Comparison of ENCODE assay signal across 9 cellular contexts in genomic region chr16:88383401-88384221, GRCh38. TPM values are rescaled to one million over a fixed set of nuclear protein-coding genes. Genes with fewer than 3 reads are reported as not detected.
DNase-seq lines count a peak whose midpoint lies in the region; ATAC-seq, FAIRE-seq and TF ChIP-seq lines count a peak whose summit lies in the region.
"Had no signal": no experiment of that assay in that cellular context is flagged by ENCODE, and none has a peak within 500 bp of the region (broad histone marks: within the 10 kb centered on the region; RNA-seq: fewer than 3 reads in every experiment).

No MANE protein-coding gene starts in this region.

- TF ChIP-seq CTCF in AG09319 (IDR thresholded peaks at IDR 0.05; ENCODE audit: low read depth, low read length) (peak; percentile 70), endothelial cell of umbilical vein (IDR thresholded peaks at IDR 0.05; ENCODE audit: extremely low read depth in 1 of 2, insufficient read depth in 1 of 2, low read depth in 1 of 2, low read length in 2 of 2) (peak in 1 of 2 donors; percentile 53), endothelial cell (IDR thresholded peaks at IDR 0.05; ENCODE audit: unreplicated experiment) (no peak)

- dilution Hi-C loops in endothelial cell of umbilical vein (cut with MboI; ENCODE audit: extremely low pct_ligation_motif_present, low sequenced_read_pairs): no loop called here

- intact Hi-C loops in endothelial cell of umbilical vein (cut with micrococcal nuclease): loop anchor here (5.0 kb wide), 1 partner anchor 191 kb away; no protein-coding TSS in a partner anchor

- peak overlapping the region in 2 of 3 experiments; percentile 8 for H3K4me3 ChIP-seq in endothelial cell of umbilical vein (replicated peaks in 1 of 3; ENCODE audit: insufficient read depth in 1 of 3, low read depth in 1 of 3, low read length in 3 of 3)

- POLR2A ChIA-PET in endothelial cell of umbilical vein (lab: Charles Lee): no interaction called here

- H3K27ac Mint-ChIP-seq in naive B cell (peak overlapping the region in 1 of 6 donors; percentile 65), endothelial cell (ENCODE audit: unreplicated experiment) (no peak overlapping the region), immature natural killer cell (no peak overlapping the region)

- no TSS peak for BruUV-seq in endothelial cell of umbilical vein (replicated peaks; lab: Mats Ljungman, UMichigan)

- H3K27me3 ChIP-seq in endothelial cell of umbilical vein (ENCODE audit: control insufficient read depth in 2 of 2, insufficient read depth in 2 of 2, low read length in 2 of 2): peaks cover 7 to 9% of the 10 kb centered on the region in 2 experiments

- H4K20me1 ChIP-seq in endothelial cell of umbilical vein (replicated peaks; ENCODE audit: control insufficient read depth, extremely low read depth, insufficient read depth, low read length): no peaks in the 10 kb centered on the region

- DNase-seq in AG09319 (ENCODE audit: extremely low read depth, low read depth): peak; percentile 27
- DNase-seq in LHCN-M2 (ENCODE audit: low read depth): peak; percentile 44
- peak; percentile 22 for DNase-seq in endothelial cell of umbilical vein (ENCODE audit: low read depth, low spot score)
- peak; percentile 24 for DNase-seq in naive B cell
- DNase-seq in endothelial cell (ENCODE audit: low spot score): no peak
- DNase-seq in inferior parietal cortex (ENCODE audit: extremely low spot score): no peak
- no peak for DNase-seq in immature natural killer cell

- H3K9ac ChIP-seq in endothelial cell of umbilical vein (replicated peaks; ENCODE audit: extremely low read depth, insufficient read depth, low read length): no peak overlapping the region

- H3K4me1 Mint-ChIP-seq in naive B cell (peaks cover 5 to 15% (median 8%) of the 10 kb centered on the region in 3 donors), endothelial cell (ENCODE audit: unreplicated experiment) (peaks cover 4% of the 10 kb centered on the region), immature natural killer cell (peaks cover 0 to 7% of the 10 kb centered on the region in 2 donors)

- H3K27me3 Mint-ChIP-seq in naive B cell (peaks cover 29 to 40% (median 35%) of the 10 kb centered on the region in 3 donors), endothelial cell (ENCODE audit: unreplicated experiment) (peaks cover 22% of the 10 kb centered on the region), immature natural killer cell (ENCODE audit: low read depth in 3 of 3) (peaks cover 5 to 10% (median 7%) of the 10 kb centered on the region in 3 donors)

- H3K9me3 ChIP-seq in endothelial cell of umbilical vein (replicated peaks; ENCODE audit: control insufficient read depth, insufficient read depth, low read length): no peaks in the 10 kb centered on the region

- no peaks in the 10 kb centered on the region for H3K36me3 Mint-ChIP-seq in naive B cell
- H3K36me3 Mint-ChIP-seq in endothelial cell (ENCODE audit: low read depth, unreplicated experiment): no peaks in the 10 kb centered on the region
- no peaks in the 10 kb centered on the region for H3K36me3 Mint-ChIP-seq in immature natural killer cell

- no peaks in the 10 kb centered on the region for H3K36me3 ChIP-seq in endothelial cell of umbilical vein (ENCODE audit: control insufficient read depth in 2 of 2, extremely low read depth in 1 of 2, insufficient read depth in 2 of 2, low read length in 2 of 2)

- H3K4me3 Mint-ChIP-seq in naive B cell (peak overlapping the region in 7 of 8 donors; percentile 32 to 78 (median 58)), endothelial cell (ENCODE audit: unreplicated experiment) (no peak overlapping the region), immature natural killer cell (no peak overlapping the region)

- no peaks in the 10 kb centered on the region for H3K9me3 Mint-ChIP-seq in naive B cell
- H3K9me3 Mint-ChIP-seq in endothelial cell (ENCODE audit: unreplicated experiment): no peaks in the 10 kb centered on the region
- H3K9me3 Mint-ChIP-seq in immature natural killer cell: no peaks in the 10 kb centered on the region

- no peaks in the 10 kb centered on the region for H3K79me2 ChIP-seq in endothelial cell of umbilical vein (ENCODE audit: control insufficient read depth, insufficient read depth, low read length)

- H2AFZ ChIP-seq in endothelial cell of umbilical vein (ENCODE audit: low read depth, low read length): peak overlapping the region; percentile 41

- no peaks in the 10 kb centered on the region for H3K9me1 ChIP-seq in endothelial cell of umbilical vein (replicated peaks; ENCODE audit: control insufficient read depth, extremely low read depth, insufficient read depth, low read length)

- TF ChIP-seq POLR2A in endothelial cell of umbilical vein (IDR thresholded peaks at IDR 0.05; ENCODE audit: low read depth, low read length): no peak

- H3K4me2 ChIP-seq in endothelial cell of umbilical vein (ENCODE audit: insufficient read depth, low read length): peak overlapping the region; percentile 3

- H3K27ac ChIP-seq in endothelial cell of umbilical vein (ENCODE audit: insufficient read depth, low read depth, low read length): no peak overlapping the region

- CTCF ChIA-PET in endothelial cell of umbilical vein (lab: Charles Lee): interaction anchor here (1.0 to 1.3 kb wide), 5 partner anchors 9 to 188 kb away, joined by 3 to 5 read pairs (median 3); no protein-coding TSS in a partner anchor

- peak; percentile 57 to 58 for ATAC-seq in naive B cell (ENCODE audit: low read depth in 2 of 2)
- ATAC-seq in HG02840 (IDR thresholded peaks at IDR 0.05; ENCODE audit: low FRiP score, unreplicated experiment): no peak

- FAIRE-seq in endothelial cell of umbilical vein (lab: Jason Lieb, UNC): no peak
- FAIRE-seq: colon had no signal

- H3K4me1 ChIP-seq in endothelial cell of umbilical vein (ENCODE audit: control insufficient read depth, extremely low read depth, insufficient read depth, low read length): no peaks in the 10 kb centered on the region

TF ChIP-seq in endothelial cell of umbilical vein, 7 proteins besides CTCF, POLR2A, EP300 and RAD21:
- TF ChIP-seq EZH2 (IDR thresholded peaks at IDR 0.05; ENCODE audit: borderline replicate concordance, low read depth, low read length, severe bottlenecking) (peak; percentile 51), MAX (IDR thresholded peaks at IDR 0.05; ENCODE audit: insufficient read depth, insufficient read length) (no peak), POLR2AphosphoS5 (IDR thresholded peaks at IDR 0.05; ENCODE audit: insufficient read depth, low read depth, low read length) (no peak), MYC (IDR thresholded peaks at IDR 0.05; ENCODE audit: low read depth, low read length) (no peak), FOS (IDR thresholded peaks at IDR 0.05; ENCODE audit: borderline replicate concordance, insufficient read depth, low read length) (no peak), JUN (IDR thresholded peaks at IDR 0.05; ENCODE audit: borderline replicate concordance, insufficient read depth, insufficient read length, low read depth) (no peak), GATA2 (IDR thresholded peaks at IDR 0.05; ENCODE audit: insufficient read depth, insufficient read length, low read depth, low read length) (no peak)
TF ChIP-seq in endothelial cell of umbilical vein: peak in this region for 1.

RNA-seq across cellular contexts. Expression of gene ZNF469, which starts 0.9 kb away (rescaled TPM):
- total RNA-seq in LHCN-M2 (2014; rRNA removed) (0.38 and 0.46 TPM in 2 replicates), endothelial cell of umbilical vein (5.7 and 6.3 TPM in 2 replicates), endothelial cell (ENCODE audit: unreplicated experiment) (14.7 TPM)
- polyA plus RNA-seq in LHCN-M2 (2012): 4.2 TPM
- polyA plus RNA-seq in endothelial cell of umbilical vein (0.90 and 1.1 TPM in 2 replicates), naive B cell (ENCODE audit: low read depth in 6 of 6) (under 1 TPM in 5 of 6 donors, not detected in 1; 0.08 to 0.44 (median 0.15) TPM), immature natural killer cell (under 1 TPM in 2 of 3 donors, not detected in 1; 0.11 to 0.65 TPM)
- 0.87 and 1.1 TPM in 2 replicates for polyA plus RNA-seq in endothelial cell of umbilical vein (2011; cell fraction: cytosol; rRNA removed)
- 1.1 TPM in 2 replicates for polyA plus RNA-seq in endothelial cell of umbilical vein (2011; cell fraction: nucleus; rRNA removed)
- 2.7 and 4.8 TPM in 2 replicates for polyA plus RNA-seq in endothelial cell of umbilical vein (2012)
- 1.2 and 1.8 TPM in 2 replicates for polyA minus RNA-seq in endothelial cell of umbilical vein
- not detected for polyA minus RNA-seq in endothelial cell of umbilical vein (2011; cell fraction: cytosol; rRNA and poly(A)+ RNA removed)
- polyA minus RNA-seq in endothelial cell of umbilical vein (2011; cell fraction: nucleus; rRNA and poly(A)+ RNA removed): 1.2 and 2.2 TPM in 2 replicates

Comparison
In these comparisons a context has a peak if more than half of its experiments do, and no peak if none do; other contexts are left out.
1. DNase-seq: peak in AG09319 (single experiment), LHCN-M2 (single experiment), endothelial cell of umbilical vein (single experiment) and naive B cell (single experiment); none in endothelial cell (single experiment), inferior parietal cortex (single experiment) and immature natural killer cell (0 of 3).
2. H3K4me3 Mint-ChIP-seq: peak in naive B cell (7 of 8); none in endothelial cell (single experiment) and immature natural killer cell (0 of 5).